19 cellular contexts compared by ENCODE assay signal in genomic region chr18:8722946-8723477, GRCh38. TPM values are rescaled to one million over a fixed set of nuclear protein-coding genes. Genes with fewer than 3 reads are reported as not detected.
DNase-seq lines count a peak whose midpoint lies in the region; ATAC-seq, FAIRE-seq and TF ChIP-seq lines count a peak whose summit lies in the region.
"Had no signal": no experiment of that assay in that cellular context is flagged by ENCODE, and none has a peak within 500 bp of the region (broad histone marks: within the 10 kb centered on the region; RNA-seq: fewer than 3 reads in every experiment).

No MANE protein-coding gene starts in this region.

- TF ChIP-seq CTCF in OCI-LY7 (conservative IDR thresholded peaks at IDR 0.05; ENCODE audit: low read length), result no peak
- no peak for TF ChIP-seq CTCF in suprapubic skin (IDR thresholded peaks at IDR 0.05)

- CTCF ChIA-PET in OCI-LY7 (lab: Charles Lee; ENCODE audit: unreplicated experiment), result no interaction called here

- H3K4me3 ChIP-seq in OCI-LY7 (ENCODE audit: low read depth, low read length, poor library complexity, severe bottlenecking), result no peak overlapping the region
- H3K4me3 ChIP-seq in small intestine (ENCODE audit: low read depth in 1 of 2, low read length in 2 of 2), result no peak overlapping the region
- no peak overlapping the region for H3K4me3 ChIP-seq in suprapubic skin
- H3K4me3 ChIP-seq in effector memory CD4-positive, alpha-beta T cell (ENCODE audit: insufficient read depth, low read depth, low read length, poor library complexity, severe bottlenecking), result no peak overlapping the region
- H3K4me3 ChIP-seq: BLaER1 treated with 17β-estradiol and CSF1 and Interleukin-3, amounts not matched to agents 10 nM and 100 nM; K562; Peyer's patch had no signal

- H3K79me2 ChIP-seq in OCI-LY7 (ENCODE audit: insufficient read depth, low read depth, low read length), result peaks cover 36% of the 10 kb centered on the region; the same call in 1 of the 2 replicates

- no peaks in the 10 kb centered on the region for H3K27me3 ChIP-seq in small intestine (ENCODE audit: control insufficient read depth in 2 of 2, insufficient read depth in 2 of 2, low read length in 2 of 2)
- H3K27me3 ChIP-seq in suprapubic skin, result no peaks in the 10 kb centered on the region
- no peaks in the 10 kb centered on the region for H3K27me3 ChIP-seq in effector memory CD4-positive, alpha-beta T cell (replicated peaks; ENCODE audit: control insufficient read depth, insufficient read depth, low read length, poor library complexity, severe bottlenecking)
- H3K27me3 ChIP-seq: BLaER1 treated with 17β-estradiol and CSF1 and Interleukin-3, amounts not matched to agents 10 nM and 100 nM; Peyer's patch had no signal

- no peak for TF ChIP-seq EP300 in suprapubic skin (IDR thresholded peaks at IDR 0.05)

- no peaks in the 10 kb centered on the region for H4K20me1 ChIP-seq in OCI-LY7 (ENCODE audit: insufficient read depth, low read length)

- TF ChIP-seq POLR2A in suprapubic skin (IDR thresholded peaks at IDR 0.05), result no peak

- DNase-seq in G401 (ENCODE audit: low spot score), result peak; percentile 41
- no peak for DNase-seq in OCI-LY7 (ENCODE audit: low spot score)
- no peak for DNase-seq in left colon
- peak; percentile 77 for DNase-seq in small intestine
- DNase-seq in suprapubic skin (ENCODE audit: low spot score in 2 of 2), result no peak
- DNase-seq in effector memory CD4-positive, alpha-beta T cell, result no peak
- DNase-seq: CD8-positive, alpha-beta memory T cell; DMS79; H7; NCI-H1694 treated with DMSO at 0.1 percent for 48 hours; NCI-H2107; NCI-H2227 treated with DMSO at 0.1 percent for 48 hours; NCI-H524; Peyer's patch; Right ventricle myocardium superior; SW 1271 had no signal

- WGBS in small intestine, 3 donors, result 16 to 67% (median 38%) methylated on average over 6 of the region's 6 CpGs
- WGBS in suprapubic skin, result 85% methylated on average over 6 of the region's 6 CpGs

- H3K4me2 ChIP-seq in OCI-LY7 (ENCODE audit: low read length), result no peak overlapping the region
- H3K4me2 ChIP-seq: BLaER1 treated with 17β-estradiol and CSF1 and Interleukin-3, amounts not matched to agents 10 nM and 100 nM had no signal

- POLR2A ChIA-PET in OCI-LY7 (lab: Charles Lee), result interaction anchor here (1.6 kb wide), 1 partner anchor 21 kb away, joined by 4 read pairs; no protein-coding TSS in a partner anchor

- no peaks in the 10 kb centered on the region for H3K9me2 ChIP-seq in OCI-LY7 (ENCODE audit: insufficient read depth, low read length)

- ATAC-seq in left colon, result peak; percentile 33
- ATAC-seq in GM19395 (IDR thresholded peaks at IDR 0.05; ENCODE audit: unreplicated experiment), result no peak
- ATAC-seq: K562 had no signal

- in situ Hi-C loops in G401 (cut with HindIII; ENCODE audit: low sequenced_read_pairs), result no loop called here

- no peak overlapping the region for H2AFZ ChIP-seq in OCI-LY7 (ENCODE audit: low read length)

- H3K4me1 ChIP-seq in OCI-LY7 (ENCODE audit: insufficient read depth, low read length, poor library complexity, severe bottlenecking), result peaks cover 39% of the 10 kb centered on the region
- peaks cover 0 to 13% of the 10 kb centered on the region in 2 donors for H3K4me1 ChIP-seq in small intestine (ENCODE audit: control insufficient read depth in 2 of 2, insufficient read depth in 1 of 2, low read depth in 1 of 2, low read length in 1 of 2)
- H3K4me1 ChIP-seq in suprapubic skin, result no peaks in the 10 kb centered on the region
- no peaks in the 10 kb centered on the region for H3K4me1 ChIP-seq in effector memory CD4-positive, alpha-beta T cell (ENCODE audit: control insufficient read depth, insufficient read depth, low read length, poor library complexity, severe bottlenecking)

- peaks cover 95% of the 10 kb centered on the region for H3K36me3 ChIP-seq in OCI-LY7 (ENCODE audit: insufficient read depth, low read length)
- no peaks in the 10 kb centered on the region for H3K36me3 ChIP-seq in small intestine (ENCODE audit: control insufficient read depth in 2 of 2, insufficient read depth in 2 of 2, low read length in 2 of 2)
- no peaks in the 10 kb centered on the region for H3K36me3 ChIP-seq in suprapubic skin
- no peaks in the 10 kb centered on the region for H3K36me3 ChIP-seq in effector memory CD4-positive, alpha-beta T cell (ENCODE audit: control insufficient read depth, insufficient read depth, low read length)
- H3K36me3 ChIP-seq: Peyer's patch had no signal

- intact Hi-C loops in OCI-LY7 (cut with micrococcal nuclease; ENCODE audit: unreplicated experiment), result no loop called here
- intact Hi-C loops in left colon (cut with DNase I, micrococcal nuclease), result no loop called here

- no peak for FAIRE-seq in small intestine (lab: Jason Lieb, UNC)
- FAIRE-seq: K562 had no signal

- H3K9me3 ChIP-seq in OCI-LY7 (ENCODE audit: low read length) (peaks cover 8% of the 10 kb centered on the region; the same call in 1 of the 2 replicates), small intestine (ENCODE audit: control insufficient read depth, low read depth) (no peaks in the 10 kb centered on the region), suprapubic skin (no peaks in the 10 kb centered on the region)
- no peaks in the 10 kb centered on the region for H3K9me3 ChIP-seq in effector memory CD4-positive, alpha-beta T cell (ENCODE audit: control insufficient read depth, low read length)
- H3K9me3 ChIP-seq: Peyer's patch had no signal

- BruUV-seq in OCI-LY7 (replicated peaks; lab: Mats Ljungman, UMichigan), result TSS peak; percentile 16

- H3K27ac ChIP-seq in OCI-LY7 (ENCODE audit: low read depth, low read length, poor library complexity, severe bottlenecking) (no peak overlapping the region), small intestine (ENCODE audit: low read depth in 1 of 2, low read length in 1 of 2) (peak overlapping the region; percentile 59 to 94), suprapubic skin (no peak overlapping the region)
- no peak overlapping the region for H3K27ac ChIP-seq in effector memory CD4-positive, alpha-beta T cell (ENCODE audit: insufficient read depth, low read length, poor library complexity, severe bottlenecking)

RNA-seq across cellular contexts. Expression of gene MTCL1, which starts 17.7 kb away (rescaled TPM):
- total RNA-seq in G401 (2014; rRNA removed; shearing (Covaris generic)), result 0.43 and 2.2 TPM in 2 replicates
- total RNA-seq in OCI-LY7 (2014; rRNA removed; shearing (Covaris generic)), result 82.8 and 96.8 TPM in 2 replicates
- total RNA-seq in OCI-LY7 (2022) (159 and 170 TPM in 2 replicates), left colon (10 to 100 TPM in 1 of 2 donors, 1 to 10 TPM in 1; 4.1 to 17.2 TPM), suprapubic skin (1 to 10 TPM; 7.0 to 9.4 (median 8.1) TPM)
- 1 to 10 TPM; 2.5 to 7.6 (median 4.3) TPM for polyA plus RNA-seq in small intestine
- polyA plus RNA-seq: CD8-positive, alpha-beta memory T cell had no signal

Comparison
In these comparisons a context has a peak if more than half of its experiments do, and no peak if none do; other contexts are left out.
1. DNase-seq: peak in G401 (single experiment) and small intestine (single experiment); none in OCI-LY7 (single experiment), left colon (0 of 2), suprapubic skin (0 of 2) and effector memory CD4-positive, alpha-beta T cell (0 of 3).
2. H3K27ac ChIP-seq: peak in small intestine (2 of 2); none in OCI-LY7 (single experiment), suprapubic skin (single experiment) and effector memory CD4-positive, alpha-beta T cell (single experiment).
3. RNA of gene MTCL1, which starts 17.7 kb away (total RNA-seq): 82.8 to 170 TPM in OCI-LY7; 4.1 to 17.2 TPM in left colon, 7.0 to 9.4 TPM in suprapubic skin and 0.43 to 2.2 TPM in G401; every median in the first group is over 4 times any median in the second.